19 cellular contexts compared by ENCODE assay signal in the genomic region with DNA sequence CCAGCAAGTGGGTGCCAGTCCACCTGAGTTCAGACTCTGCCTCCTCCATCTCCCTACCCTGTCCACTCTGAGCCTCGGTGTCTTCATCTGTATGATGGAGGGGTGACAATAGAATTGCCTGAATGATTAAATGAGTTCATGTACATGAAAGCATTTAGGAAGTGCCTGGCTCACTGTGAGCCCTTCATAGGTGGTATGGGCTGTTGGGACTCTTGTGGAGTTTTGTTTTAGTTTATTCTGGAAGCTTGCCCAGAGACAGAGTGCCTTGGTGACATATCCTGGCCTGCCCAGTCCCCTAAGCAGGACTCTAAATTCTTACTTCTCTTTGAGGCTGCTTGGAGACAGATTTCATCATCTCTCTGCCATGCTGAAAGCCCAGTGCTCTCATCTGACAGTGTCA. TPM values are rescaled to one million over a fixed set of nuclear protein-coding genes. Genes with fewer than 3 reads are reported as not detected.
A peak's percentile ranks its signal among the peaks of the same experiment; 100 is the strongest.
DNase-seq lines count a peak whose midpoint lies in the region; ATAC-seq and TF ChIP-seq lines count a peak whose summit lies in the region.
"Had no signal": no experiment of that assay in that cellular context is flagged by ENCODE, and none has a peak within 500 bp of the region (broad histone marks: within the 10 kb centered on the region; RNA-seq: fewer than 3 reads in every experiment).

No MANE protein-coding gene starts in this region.

- no peak overlapping the region for H3K27ac ChIP-seq in IMR-90 (ENCODE audit: insufficient read depth, low read length)
- no peak overlapping the region for H3K27ac ChIP-seq in prostate gland

- no peak overlapping the region for H4K8ac ChIP-seq in IMR-90 (ENCODE audit: low read depth in 2 of 2, low read length in 2 of 2)

- H2BK120ac ChIP-seq in IMR-90 (ENCODE audit: low read depth, low read length), result no peak overlapping the region

- H3K4me1 ChIP-seq in IMR-90 (ENCODE audit: control insufficient read depth, insufficient read depth, low read length) (no peaks in the 10 kb centered on the region), prostate gland (replicated peaks) (no peaks in the 10 kb centered on the region)
- H3K4me1 ChIP-seq: BE2C had no signal

- peak overlapping the region; percentile 32 for H2AFZ ChIP-seq in IMR-90 (replicated peaks; ENCODE audit: low read length, poor library complexity)

- H3K23ac ChIP-seq in IMR-90 (ENCODE audit: low read depth, low read length), result no peak overlapping the region; the same call in 1 of the 2 replicates

- BruUV-seq in IMR-90 (replicated peaks; lab: Mats Ljungman, UMichigan), result no TSS peak

- H3K4ac ChIP-seq in IMR-90 (ENCODE audit: low read depth, low read length), result no peak overlapping the region

- TF ChIP-seq POLR2A in IMR-90 (IDR thresholded peaks at IDR 0.05; ENCODE audit: low read depth, low read length), result no peak
- no peak for TF ChIP-seq POLR2A in prostate gland (IDR thresholded peaks at IDR 0.05)

- in situ Hi-C loops in IMR-90 (cut with MboI; ENCODE audit: low sequenced_read_pairs), result no loop called here

- H3K27me3 Mint-ChIP-seq in chondrocyte (ENCODE audit: low read depth), result no peaks in the 10 kb centered on the region

- H3K14ac ChIP-seq in IMR-90 (replicated peaks; ENCODE audit: low read depth, low read length), result no peak overlapping the region

- intact Hi-C loops in IMR-90 (cut with micrococcal nuclease) (no loop called here), prostate gland (cut with DNase I) (no loop called here)

- ATAC-seq in IMR-90 (ENCODE audit: low read depth), result no peak
- ATAC-seq: SK-N-SH treated with all-trans-retinoic acid at 6 μM for 48 hours had no signal

- no peak overlapping the region for H4K5ac ChIP-seq in IMR-90 (ENCODE audit: low read depth, low read length)

- no peak overlapping the region for H3K18ac ChIP-seq in IMR-90 (ENCODE audit: low read depth, low read length)

- H3K36me3 ChIP-seq in IMR-90 (ENCODE audit: control insufficient read depth, insufficient read depth, low read length) (no peaks in the 10 kb centered on the region), prostate gland (no peaks in the 10 kb centered on the region)
- H3K36me3 ChIP-seq: BE2C, HAP-1, MG63 had no signal

- dilution Hi-C loops in IMR-90 (cut with HindIII; ENCODE audit: low sequenced_read_pairs, unreplicated experiment), result no loop called here

- no peak overlapping the region for H2BK15ac ChIP-seq in IMR-90 (ENCODE audit: low read depth, low read length)

- WGBS in IMR-90 (ENCODE audit: extremely low coverage in 2 of 2, insufficient read length in 1 of 2), 2 experiments, result no CpG with 5 or more reads among the region's 1 CpG
- WGBS in prostate gland, result 46% methylated on average over 1 of the region's 1 CpG

- H3K4me2 ChIP-seq in IMR-90 (ENCODE audit: low read depth, low read length), result no peak overlapping the region

- no peak for TF ChIP-seq RAD21 in IMR-90 (IDR thresholded peaks at IDR 0.05; ENCODE audit: low read length)

- TF ChIP-seq CTCF in IMR-90 (conservative IDR thresholded peaks at IDR 0.05; ENCODE audit: low read depth, low read length) (no peak), chondrocyte (IDR thresholded peaks at IDR 0.05) (no peak), prostate gland (IDR thresholded peaks at IDR 0.05) (no peak)

- H3K9me3 Mint-ChIP-seq in chondrocyte (ENCODE audit: low read depth), result no peaks in the 10 kb centered on the region
- H3K9me3 Mint-ChIP-seq: CD4-positive, alpha-beta memory T cell; T-helper 1 cell treated with Interleukin-12 subunit alpha and Interleukin-12 subunit beta and Interleukin-4 antibody, amounts not matched to agents 30 μg/mL and 1 μg/mL, for 36 hours had no signal

- H3K27me3 ChIP-seq in IMR-90 (ENCODE audit: control insufficient read depth, insufficient read depth, low read length), result peaks cover 2% of the 10 kb centered on the region; the same call in 1 of the 2 replicates
- H3K27me3 ChIP-seq in prostate gland (replicated peaks; ENCODE audit: insufficient read depth), result no peaks in the 10 kb centered on the region
- H3K27me3 ChIP-seq: BE2C, MG63 had no signal

- peaks cover 28% of the 10 kb centered on the region for H3K4me1 Mint-ChIP-seq in chondrocyte (ENCODE audit: low read depth)
- H3K4me1 Mint-ChIP-seq: CD4-positive, alpha-beta memory T cell had no signal

- no peak overlapping the region for H3K4me3 Mint-ChIP-seq in chondrocyte (ENCODE audit: unreplicated experiment)
- H3K4me3 Mint-ChIP-seq: CD4-positive, alpha-beta memory T cell; T-helper 1 cell treated with Interleukin-12 subunit alpha and Interleukin-12 subunit beta and Interleukin-4 antibody, amounts not matched to agents 30 μg/mL and 1 μg/mL, for 36 hours had no signal

- H3K9ac ChIP-seq in IMR-90 (ENCODE audit: low read depth, low read length), result no peak overlapping the region

- H2BK20ac ChIP-seq in IMR-90 (ENCODE audit: low read depth, low read length), result no peak overlapping the region

- H3K4me3 ChIP-seq in IMR-90 (ENCODE audit: insufficient read depth, low read depth, low read length) (no peak overlapping the region), prostate gland (no peak overlapping the region)
- H3K4me3 ChIP-seq: HAP-1, MG63 had no signal

- H3K27ac Mint-ChIP-seq in chondrocyte (ENCODE audit: unreplicated experiment), result peak overlapping the region; percentile 56
- H3K27ac Mint-ChIP-seq: T-helper 1 cell treated with Interleukin-12 subunit alpha and Interleukin-12 subunit beta and Interleukin-4 antibody, amounts not matched to agents 30 μg/mL and 1 μg/mL, for 36 hours had no signal

- no peaks in the 10 kb centered on the region; the same call in 1 of the 2 replicates for H3K9me1 ChIP-seq in IMR-90 (ENCODE audit: insufficient read depth, low read length)

- H3K56ac ChIP-seq in IMR-90 (ENCODE audit: extremely low read depth, insufficient read depth, low read length), result no peak overlapping the region

- CTCF ChIA-PET in IMR-90 (lab: Yijun Ruan, JAX), result no interaction called here

- POLR2A ChIA-PET in IMR-90 (lab: Charles Lee; ENCODE audit: unreplicated experiment), result no interaction called here

- H2AK9ac ChIP-seq in IMR-90 (replicated peaks; ENCODE audit: low read depth, low read length, poor library complexity), result no peak overlapping the region

- H2BK5ac ChIP-seq in IMR-90 (ENCODE audit: low read depth, low read length, poor library complexity, severe bottlenecking), result no peak overlapping the region

- no peaks in the 10 kb centered on the region for H4K20me1 ChIP-seq in IMR-90 (ENCODE audit: insufficient read depth, low read length)

- no peak overlapping the region for H4K91ac ChIP-seq in IMR-90 (ENCODE audit: insufficient read depth, low read depth, low read length)

- H3K36me3 Mint-ChIP-seq in chondrocyte (ENCODE audit: low read depth), result peaks cover 45% of the 10 kb centered on the region
- H3K36me3 Mint-ChIP-seq: CD4-positive, alpha-beta memory T cell had no signal

- no peak overlapping the region for H2AK5ac ChIP-seq in IMR-90 (ENCODE audit: low read depth, low read length)

- H3K9me3 ChIP-seq in IMR-90 (ENCODE audit: control insufficient read depth, insufficient read depth, low read length) (no peaks in the 10 kb centered on the region), prostate gland (no peaks in the 10 kb centered on the region)
- H3K9me3 ChIP-seq: BE2C, HAP-1, MG63 had no signal

- no peaks in the 10 kb centered on the region for H3K79me1 ChIP-seq in IMR-90 (ENCODE audit: low read depth in 1 of 2, low read length in 2 of 2)

- DNase-seq in DMS79 treated with DMSO at 0.1 percent for 48 hours (lab: John Stamatoyannopoulos, UW) (peak; percentile 24), IMR-90 (no peak), chondrocyte (ENCODE audit: low spot score) (no peak), prostate gland (ENCODE audit: low spot score) (peak; percentile 26), NCI-H774 (lab: John Stamatoyannopoulos, UW) (no peak), Ammon's horn (ENCODE audit: low spot score) (no peak)
- no peak for DNase-seq in central memory CD4-positive, alpha-beta T cell
- DNase-seq: BE2C; Calu3; CD4-positive, alpha-beta memory T cell; DMS53; MG63; NCI-H1436; NCI-H2029; NCI-H510A; SHP77 had no signal

TF ChIP-seq in IMR-90, 13 proteins besides CTCF, POLR2A, EP300 and RAD21:
- TF ChIP-seq SMC3 (IDR thresholded peaks at IDR 0.05; ENCODE audit: low read depth, low read length), result no peak
- no peak for TF ChIP-seq CHD1 (IDR thresholded peaks at IDR 0.05; ENCODE audit: low read depth, low read length)
- TF ChIP-seq, protein P1, sequence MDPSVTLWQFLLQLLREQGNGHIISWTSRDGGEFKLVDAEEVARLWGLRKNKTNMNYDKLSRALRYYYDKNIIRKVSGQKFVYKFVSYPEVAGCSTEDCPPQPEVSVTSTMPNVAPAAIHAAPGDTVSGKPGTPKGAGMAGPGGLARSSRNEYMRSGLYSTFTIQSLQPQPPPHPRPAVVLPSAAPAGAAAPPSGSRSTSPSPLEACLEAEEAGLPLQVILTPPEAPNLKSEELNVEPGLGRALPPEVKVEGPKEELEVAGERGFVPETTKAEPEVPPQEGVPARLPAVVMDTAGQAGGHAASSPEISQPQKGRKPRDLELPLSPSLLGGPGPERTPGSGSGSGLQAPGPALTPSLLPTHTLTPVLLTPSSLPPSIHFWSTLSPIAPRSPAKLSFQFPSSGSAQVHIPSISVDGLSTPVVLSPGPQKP (IDR thresholded peaks at IDR 0.05; ENCODE audit: borderline replicate concordance, low read depth, low read length), result no peak
- no peak for TF ChIP-seq RCOR1 (IDR thresholded peaks at IDR 0.05; ENCODE audit: insufficient replicate concordance, low read length)

RNA-seq across cellular contexts. Expression of a gene that starts 24.6 kb away (rescaled TPM):
- total RNA-seq in IMR-90 (2012; rRNA removed) (52.5 and 66.0 TPM in 2 replicates), chondrocyte (45.4 to 60.4 TPM (median 45.6 TPM) in 3 replicates), prostate gland (100 to 1,000 TPM in 1 of 2 donors, 10 to 100 TPM in 1; 61.3 to 106 TPM)
- 14.7 and 18.3 TPM in 2 replicates for polyA plus RNA-seq in IMR-90 (2012; rRNA removed)
- polyA plus RNA-seq in IMR-90 (2012; cell fraction: cytosol; rRNA removed), result 5.4 and 6.7 TPM in 2 replicates
- polyA plus RNA-seq in IMR-90 (2012; cell fraction: nucleus; rRNA removed; ENCODE audit: low replicate concordance), result 6.6 and 21.4 TPM in 2 replicates

RNA-seq across cellular contexts. Expression of a gene that starts 39.2 kb away (rescaled TPM):
- not detected in 2 replicates for total RNA-seq in IMR-90 (2012; rRNA removed)
- polyA plus RNA-seq in IMR-90 (2012; rRNA removed), result 0.27 and 0.36 TPM in 2 replicates
- 0.11 and 0.16 TPM in 2 replicates for polyA plus RNA-seq in IMR-90 (2012; cell fraction: cytosol; rRNA removed)
- 0.03 and 0.05 TPM in 2 replicates for polyA plus RNA-seq in IMR-90 (2012; cell fraction: nucleus; rRNA removed; ENCODE audit: low replicate concordance)
- 109 to 178 TPM (median 175 TPM) in 3 replicates for total RNA-seq in chondrocyte
- total RNA-seq in prostate gland, result 10 to 100 TPM; 25.9 to 33.1 TPM

Comparison
In these comparisons a context has a peak if more than half of its experiments do, and no peak if none do; other contexts are left out.
1. DNase-seq: peak in DMS79 treated with DMSO at 0.1 percent for 48 hours (single experiment) and prostate gland (single experiment); none in IMR-90 (single experiment), chondrocyte (single experiment), NCI-H774 (single experiment), Ammon's horn (single experiment) and central memory CD4-positive, alpha-beta T cell (single experiment).
2. RNA of a gene that starts 39.2 kb away (total RNA-seq): 109 to 178 TPM in chondrocyte and 25.9 to 33.1 TPM in prostate gland; not detected in IMR-90; every median in the first group is over 10 times any median in the second.